In the genomic region with DNA sequence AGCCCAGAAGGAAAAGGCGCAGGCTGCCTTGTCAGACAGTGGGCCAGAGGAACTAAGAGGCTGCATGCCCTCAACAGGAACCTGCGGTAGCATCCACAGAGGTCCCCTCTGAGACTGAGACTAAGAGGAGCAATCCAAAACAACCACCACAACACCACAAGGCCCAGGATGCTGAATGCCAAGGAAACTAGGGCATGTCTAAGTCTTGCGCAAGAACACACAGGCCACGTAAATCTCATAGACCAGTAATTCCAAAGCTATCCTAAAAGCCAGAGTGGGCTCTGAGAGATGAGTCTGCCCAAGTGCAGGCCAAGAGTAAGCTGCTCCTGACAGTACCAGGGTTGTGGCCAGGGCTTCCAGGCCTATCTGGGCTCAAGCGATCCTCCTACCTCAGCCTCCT, we compare ENCODE assay signal across 2 cellular contexts.
TF ChIP-seq lines count a peak whose summit lies in the region.

No MANE protein-coding gene starts in this region.

TF ChIP-seq in HEK293, 187 proteins besides CTCF, POLR2A, EP300 and RAD21:
- TF ChIP-seq ZNF398 (tag by site-specific recombination; IDR thresholded peaks at IDR 0.05) (no peak), ZNF449 (tag by site-specific recombination; IDR thresholded peaks at IDR 0.05) (peak; percentile 4; the same call in 1 of the 2 replicates), SCRT2 (tag by site-specific recombination; IDR thresholded peaks at IDR 0.05) (0 out of 2 replicates have a peak, but pooled peaks have one; percentile 23), ZNF510 (tag by site-specific recombination; IDR thresholded peaks at IDR 0.05; ENCODE audit: insufficient replicate concordance) (no peak)
TF ChIP-seq in HEK293: peak in this region for 2.

TF ChIP-seq in WTC11, 78 proteins besides CTCF, POLR2A, EP300 and RAD21:
- TF ChIP-seq RORB (CRISPR knock-in tag; IDR thresholded peaks at IDR 0.05), result no peak
- no peak for TF ChIP-seq MXD4 (CRISPR knock-in tag; IDR thresholded peaks at IDR 0.05; ENCODE audit: borderline replicate concordance)
- TF ChIP-seq, protein P1, sequence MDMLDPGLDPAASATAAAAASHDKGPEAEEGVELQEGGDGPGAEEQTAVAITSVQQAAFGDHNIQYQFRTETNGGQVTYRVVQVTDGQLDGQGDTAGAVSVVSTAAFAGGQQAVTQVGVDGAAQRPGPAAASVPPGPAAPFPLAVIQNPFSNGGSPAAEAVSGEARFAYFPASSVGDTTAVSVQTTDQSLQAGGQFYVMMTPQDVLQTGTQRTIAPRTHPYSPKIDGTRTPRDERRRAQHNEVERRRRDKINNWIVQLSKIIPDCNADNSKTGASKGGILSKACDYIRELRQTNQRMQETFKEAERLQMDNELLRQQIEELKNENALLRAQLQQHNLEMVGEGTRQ (CRISPR knock-in tag; IDR thresholded peaks at IDR 0.05), result no peak
- TF ChIP-seq, protein P2, sequence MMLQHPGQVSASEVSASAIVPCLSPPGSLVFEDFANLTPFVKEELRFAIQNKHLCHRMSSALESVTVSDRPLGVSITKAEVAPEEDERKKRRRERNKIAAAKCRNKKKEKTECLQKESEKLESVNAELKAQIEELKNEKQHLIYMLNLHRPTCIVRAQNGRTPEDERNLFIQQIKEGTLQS (CRISPR knock-in tag; conservative IDR thresholded peaks at IDR 0.05), result no peak
- no peak for TF ChIP-seq EMX1 (CRISPR knock-in tag; IDR thresholded peaks at IDR 0.05)
- no peak for TF ChIP-seq ESRRA (CRISPR knock-in tag; IDR thresholded peaks at IDR 0.05; ENCODE audit: borderline replicate concordance)
- TF ChIP-seq, protein P3, sequence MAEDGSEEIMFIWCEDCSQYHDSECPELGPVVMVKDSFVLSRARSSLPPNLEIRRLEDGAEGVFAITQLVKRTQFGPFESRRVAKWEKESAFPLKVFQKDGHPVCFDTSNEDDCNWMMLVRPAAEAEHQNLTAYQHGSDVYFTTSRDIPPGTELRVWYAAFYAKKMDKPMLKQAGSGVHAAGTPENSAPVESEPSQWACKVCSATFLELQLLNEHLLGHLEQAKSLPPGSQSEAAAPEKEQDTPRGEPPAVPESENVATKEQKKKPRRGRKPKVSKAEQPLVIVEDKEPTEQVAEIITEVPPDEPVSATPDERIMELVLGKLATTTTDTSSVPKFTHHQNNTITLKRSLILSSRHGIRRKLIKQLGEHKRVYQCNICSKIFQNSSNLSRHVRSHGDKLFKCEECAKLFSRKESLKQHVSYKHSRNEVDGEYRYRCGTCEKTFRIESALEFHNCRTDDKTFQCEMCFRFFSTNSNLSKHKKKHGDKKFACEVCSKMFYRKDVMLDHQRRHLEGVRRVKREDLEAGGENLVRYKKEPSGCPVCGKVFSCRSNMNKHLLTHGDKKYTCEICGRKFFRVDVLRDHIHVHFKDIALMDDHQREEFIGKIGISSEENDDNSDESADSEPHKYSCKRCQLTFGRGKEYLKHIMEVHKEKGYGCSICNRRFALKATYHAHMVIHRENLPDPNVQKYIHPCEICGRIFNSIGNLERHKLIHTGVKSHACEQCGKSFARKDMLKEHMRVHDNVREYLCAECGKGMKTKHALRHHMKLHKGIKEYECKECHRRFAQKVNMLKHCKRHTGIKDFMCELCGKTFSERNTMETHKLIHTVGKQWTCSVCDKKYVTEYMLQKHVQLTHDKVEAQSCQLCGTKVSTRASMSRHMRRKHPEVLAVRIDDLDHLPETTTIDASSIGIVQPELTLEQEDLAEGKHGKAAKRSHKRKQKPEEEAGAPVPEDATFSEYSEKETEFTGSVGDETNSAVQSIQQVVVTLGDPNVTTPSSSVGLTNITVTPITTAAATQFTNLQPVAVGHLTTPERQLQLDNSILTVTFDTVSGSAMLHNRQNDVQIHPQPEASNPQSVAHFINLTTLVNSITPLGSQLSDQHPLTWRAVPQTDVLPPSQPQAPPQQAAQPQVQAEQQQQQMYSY (CRISPR knock-in tag; IDR thresholded peaks at IDR 0.05), result no peak
- no peak for TF ChIP-seq ZNF121 (CRISPR knock-in tag; IDR thresholded peaks at IDR 0.05)
- no peak for TF ChIP-seq ZNF671 (CRISPR knock-in tag; IDR thresholded peaks at IDR 0.05)
- no peak for TF ChIP-seq SMAD4 (CRISPR knock-in tag; IDR thresholded peaks at IDR 0.05)
- no peak for TF ChIP-seq CREB1 (CRISPR knock-in tag; IDR thresholded peaks at IDR 0.05)
- TF ChIP-seq, protein P4, sequence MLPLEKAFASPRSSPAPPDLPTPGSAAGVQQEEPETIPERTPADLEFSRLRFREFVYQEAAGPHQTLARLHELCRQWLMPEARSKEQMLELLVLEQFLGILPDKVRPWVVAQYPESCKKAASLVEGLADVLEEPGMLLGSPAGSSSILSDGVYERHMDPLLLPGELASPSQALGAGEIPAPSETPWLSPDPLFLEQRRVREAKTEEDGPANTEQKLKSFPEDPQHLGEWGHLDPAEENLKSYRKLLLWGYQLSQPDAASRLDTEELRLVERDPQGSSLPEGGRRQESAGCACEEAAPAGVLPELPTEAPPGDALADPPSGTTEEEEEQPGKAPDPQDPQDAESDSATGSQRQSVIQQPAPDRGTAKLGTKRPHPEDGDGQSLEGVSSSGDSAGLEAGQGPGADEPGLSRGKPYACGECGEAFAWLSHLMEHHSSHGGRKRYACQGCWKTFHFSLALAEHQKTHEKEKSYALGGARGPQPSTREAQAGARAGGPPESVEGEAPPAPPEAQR (CRISPR knock-in tag; IDR thresholded peaks at IDR 0.05), result no peak
- no peak for TF ChIP-seq ZNF232 (CRISPR knock-in tag; IDR thresholded peaks at IDR 0.05)
- TF ChIP-seq PREB (CRISPR knock-in tag; IDR thresholded peaks at IDR 0.05; ENCODE audit: borderline replicate concordance), result no peak
- TF ChIP-seq, protein P5, sequence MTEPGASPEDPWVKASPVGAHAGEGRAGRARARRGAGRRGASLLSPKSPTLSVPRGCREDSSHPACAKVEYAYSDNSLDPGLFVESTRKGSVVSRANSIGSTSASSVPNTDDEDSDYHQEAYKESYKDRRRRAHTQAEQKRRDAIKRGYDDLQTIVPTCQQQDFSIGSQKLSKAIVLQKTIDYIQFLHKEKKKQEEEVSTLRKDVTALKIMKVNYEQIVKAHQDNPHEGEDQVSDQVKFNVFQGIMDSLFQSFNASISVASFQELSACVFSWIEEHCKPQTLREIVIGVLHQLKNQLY (CRISPR knock-in tag; IDR thresholded peaks at IDR 0.05), result no peak
